ENCODE assay signal across 8 cellular contexts in genomic region chr17:40646791-40647548, GRCh38. TPM values are rescaled to one million over a fixed set of nuclear protein-coding genes. Genes with fewer than 3 reads are reported as not detected.
DNase-seq lines count a peak whose midpoint lies in the region; ATAC-seq and TF ChIP-seq lines count a peak whose summit lies in the region.

No MANE protein-coding gene starts in this region.

- peak in 3 of 4 experiments; percentile 19 to 34 (median 31) for DNase-seq in activated CD4-positive, CD25-positive, alpha-beta regulatory T cell (lab: John Stamatoyannopoulos, UW)
- no peak for DNase-seq in activated CD4-positive, CD25-positive, alpha-beta regulatory T cell treated with anti-CD3 and anti-CD28 coated beads, Interleukin-2, amount 50 U/mL, for 72 hours
- DNase-seq in SJSA1 (ENCODE audit: low read depth in 1 of 2, low spot score in 2 of 2) (peak in 1 of 2 experiments; percentile 55), dorsolateral prefrontal cortex (no peak), upper lobe of right lung (no peak), inferior parietal cortex (ENCODE audit: extremely low spot score) (no peak)

- ATAC-seq in HG02759 (IDR thresholded peaks at IDR 0.05; ENCODE audit: unreplicated experiment) (peak; percentile 27), upper lobe of right lung (peak; percentile 55)

- TF ChIP-seq CTCF in dorsolateral prefrontal cortex (IDR thresholded peaks at IDR 0.05 in 54 of 56, conservative IDR thresholded peaks at IDR 0.05 in 2 of 56; ENCODE audit: low read depth in 1 of 56, partially characterized antibody in 56 of 56) = no peak
- TF ChIP-seq CTCF in upper lobe of right lung (IDR thresholded peaks at IDR 0.05) = no peak

- H3K27ac ChIP-seq in SJSA1 (peak overlapping the region; percentile 98), dorsolateral prefrontal cortex (peak overlapping the region in 58 of 59 donors; percentile 78 to 99 (median 97)), upper lobe of right lung (peak overlapping the region; percentile 100)

- peaks cover 12% of the 10 kb centered on the region for H3K4me1 ChIP-seq in SJSA1 (replicated peaks)
- H3K4me1 ChIP-seq in mononuclear cell (ENCODE audit: insufficient read depth, low read length) = peaks cover 20% of the 10 kb centered on the region
- peaks cover 28% of the 10 kb centered on the region for H3K4me1 ChIP-seq in upper lobe of right lung

- H3K9me3 ChIP-seq in SJSA1 (replicated peaks) = no peaks in the 10 kb centered on the region
- H3K9me3 ChIP-seq in mononuclear cell (ENCODE audit: low read depth, low read length) = no peaks in the 10 kb centered on the region
- H3K9me3 ChIP-seq in upper lobe of right lung = no peaks in the 10 kb centered on the region

- intact Hi-C loops in dorsolateral prefrontal cortex (cut with DNase I) (loop anchor here in 1 of 2 donors (10.0 kb wide), 1 partner anchor 1018 kb away; no protein-coding TSS in a partner anchor), upper lobe of right lung (cut with DNase I) (no loop called here)

- H3K4me3 ChIP-seq in SJSA1 (peak overlapping the region; percentile 80), dorsolateral prefrontal cortex (peak overlapping the region; percentile 69 to 98 (median 90)), mononuclear cell (ENCODE audit: low read length) (peak overlapping the region; percentile 97), upper lobe of right lung (peak overlapping the region; percentile 89)

- H3K27me3 ChIP-seq in SJSA1 (replicated peaks) (no peaks in the 10 kb centered on the region), dorsolateral prefrontal cortex (no peaks in the 10 kb centered on the region), mononuclear cell (ENCODE audit: insufficient read depth, low read length) (no peaks in the 10 kb centered on the region), upper lobe of right lung (no peaks in the 10 kb centered on the region)

- H3K36me3 ChIP-seq in SJSA1 (peaks cover 50% of the 10 kb centered on the region), upper lobe of right lung (peaks cover 20% of the 10 kb centered on the region)

RNA-seq across cellular contexts. Expression of gene SMARCE1, which starts 0.6 kb away (rescaled TPM):
- total RNA-seq in SJSA1 (2014; rRNA removed; shearing (Covaris generic)) = 97.8 and 137 TPM in 2 replicates
- total RNA-seq in dorsolateral prefrontal cortex (10 to 100 TPM; 34.6 to 67.5 (median 47.0) TPM), mononuclear cell (103 TPM), upper lobe of right lung (80.2 TPM)

RNA-seq across cellular contexts. Expression of gene KRT222, which starts 18.0 kb away (rescaled TPM):
- not detected in 2 replicates for total RNA-seq in SJSA1 (2014; rRNA removed; shearing (Covaris generic))
- total RNA-seq in dorsolateral prefrontal cortex (10 to 100 TPM in 119 of 120 experiments, 1 to 10 TPM in 1; 6.5 to 49.1 (median 34.2) TPM), mononuclear cell (not detected), upper lobe of right lung (1.3 TPM)

RNA-seq across cellular contexts. Expression of gene KRT24, which starts 56.6 kb away (rescaled TPM):
- total RNA-seq in SJSA1 (2014; rRNA removed; shearing (Covaris generic)) = not detected in 2 replicates
- total RNA-seq in dorsolateral prefrontal cortex (not detected), mononuclear cell (not detected), upper lobe of right lung (not detected)

Comparison
In these comparisons a context has a peak if more than half of its experiments do, and no peak if none do; other contexts are left out.
1. DNase-seq: peak in activated CD4-positive, CD25-positive, alpha-beta regulatory T cell (3 of 4); none in activated CD4-positive, CD25-positive, alpha-beta regulatory T cell treated with anti-CD3 and anti-CD28 coated beads, Interleukin-2, amount 50 U/mL, for 72 hours (single experiment), dorsolateral prefrontal cortex (0 of 10), upper lobe of right lung (single experiment) and inferior parietal cortex (single experiment).
2. Peak in every context shown above with its lines, with median percentiles within 50 percentile points of each other: H3K27ac ChIP-seq and H3K4me3 ChIP-seq.